38 cellular contexts compared by ENCODE assay signal in genomic region chr5:171764265-171764664, GRCh38. TPM values are rescaled to one million over a fixed set of nuclear protein-coding genes. Genes with fewer than 3 reads are reported as not detected.
"Had no signal": no experiment of that assay in that cellular context is flagged by ENCODE, and none has a peak within 500 bp of the region (broad histone marks: within the 10 kb centered on the region; RNA-seq: fewer than 3 reads in every experiment).

No MANE protein-coding gene starts in this region.

- H3K4me3 ChIP-seq: ascending aorta, cardiac muscle cell had no signal

- H3K36me3 ChIP-seq: ascending aorta, cardiac muscle cell had no signal

- H3K9me3 Mint-ChIP-seq: activated CD4-positive, alpha-beta T cell treated with anti-CD3 and anti-CD28 coated beads, Interleukin-2, amount 10 ng/mL, durations not matched to agents 24 days and 14 days; activated T-helper 17 cell treated with anti-CD3 and anti-CD28 coated beads, Interleukin-2, amount 50 U/mL, for 72 hours; central memory CD8-positive, alpha-beta T cell had no signal

- H3K27ac ChIP-seq: ascending aorta, cardiac muscle cell, VCaP had no signal

- H3K27me3 ChIP-seq: ascending aorta, cardiac muscle cell had no signal

- DNase-seq: activated B cell treated with CpG ODN at 0.5 μM for 24 hours; activated CD4-positive, alpha-beta memory T cell treated with anti-CD3 and anti-CD28 coated beads for 36 hours; activated CD4-positive, alpha-beta T cell treated with anti-CD3 and anti-CD28 coated beads for 4 hours; activated CD4-positive, alpha-beta T cell treated with anti-CD3 and anti-CD28 coated beads, Interleukin-2, amount 10 ng/mL, durations not matched to agents 24 days and 14 days; activated CD4-positive, alpha-beta T cell treated with anti-CD3 and anti-CD28 coated beads, Interleukin-2, amount 50 U/mL, for 1 hour; activated CD4-positive, alpha-beta T cell treated with anti-CD3 and anti-CD28 coated beads, Interleukin-2, amount 50 U/mL, for 4 hours; activated CD4-positive, CD25-positive, alpha-beta regulatory T cell treated with anti-CD3 and anti-CD28 coated beads, Interleukin-2, amount 50 U/mL, for 72 hours; activated CD8-positive, alpha-beta memory T cell treated with anti-CD3 and anti-CD28 coated beads, Interleukin-2, amount 50 U/mL, for 4 hours; activated CD8-positive, alpha-beta T cell treated with anti-CD3 and anti-CD28 coated beads for 36 hours; activated effector memory CD4-positive, alpha-beta T cell treated with anti-CD3 and anti-CD28 coated beads, Interleukin-2, amount 50 U/mL, for 16 hours; activated gamma-delta T cell treated with Interleukin-2 at 50 U/mL for 16 hours; activated naive CD4-positive, alpha-beta T cell; activated naive CD4-positive, alpha-beta T cell treated with anti-CD3 and anti-CD28 coated beads for 36 hours; activated naive CD4-positive, alpha-beta T cell treated with anti-CD3 and anti-CD28 coated beads, Interleukin-2, amount 50 U/mL, for 16 hours; activated naive CD8-positive, alpha-beta T cell treated with anti-CD3 and anti-CD28 coated beads for 36 hours; activated T-cell treated with anti-CD3 and anti-CD28 coated beads for 4 hours; activated T-cell treated with anti-CD3 and anti-CD28 coated beads, Interleukin-2, amount 50 U/mL, for 1 hour; activated T-cell treated with anti-CD3 and anti-CD28 coated beads, Interleukin-2, amount 50 U/mL, for 4 hours; activated T-cell treated with anti-CD3 and anti-CD28 coated beads, Interleukin-2, amount 50 U/mL, for 72 hours; amygdala; anterior cingulate cortex; caudate nucleus; cerebellar nuclear complex; T-helper 1 cell; T-helper 2 cell; T-helper 9 cell had no signal

- H3K36me3 Mint-ChIP-seq: activated CD4-positive, alpha-beta memory T cell treated with anti-CD3 and anti-CD28 coated beads for 36 hours; activated naive CD8-positive, alpha-beta T cell treated with anti-CD3 and anti-CD28 coated beads for 36 hours; brain had no signal

- ATAC-seq: activated CD8-positive, alpha-beta T cell treated with anti-CD3 and anti-CD28 coated beads for 36 hours; activated naive CD4-positive, alpha-beta T cell treated with anti-CD3 and anti-CD28 coated beads, Interleukin-2, amount 50 U/mL, for 72 hours; activated T-cell treated with anti-CD3 and anti-CD28 coated beads, Interleukin-2, amount 50 U/mL, for 4 hours; activated T-cell treated with anti-CD3 and anti-CD28 coated beads, Interleukin-2, amount 50 U/mL, for 72 hours; activated T-helper 17 cell treated with anti-CD3 and anti-CD28 coated beads, Interleukin-2, amount 50 U/mL, for 72 hours had no signal

- H3K27ac Mint-ChIP-seq: activated B cell treated with CpG ODN at 0.5 μM for 24 hours; activated CD4-positive, alpha-beta memory T cell treated with anti-CD3 and anti-CD28 coated beads for 36 hours; activated CD4-positive, alpha-beta T cell treated with anti-CD3 and anti-CD28 coated beads, Interleukin-2, amount 10 ng/mL, durations not matched to agents 24 days and 14 days; activated CD8-positive, alpha-beta T cell treated with anti-CD3 and anti-CD28 coated beads for 36 hours; activated naive CD4-positive, alpha-beta T cell treated with anti-CD3 and anti-CD28 coated beads for 36 hours; activated naive CD4-positive, alpha-beta T cell treated with anti-CD3 and anti-CD28 coated beads, Interleukin-2, amount 50 U/mL, for 72 hours; activated naive CD8-positive, alpha-beta T cell treated with anti-CD3 and anti-CD28 coated beads for 36 hours; activated T-cell treated with anti-CD3 and anti-CD28 coated beads, Interleukin-2, amount 50 U/mL, for 72 hours; activated T-helper 1 cell treated with anti-CD3 and anti-CD28 coated beads, Interleukin-12 subunit alpha, Interleukin-12 subunit beta, Interleukin-2, Interleukin-4 antibody, amounts not matched to agents 30 ng/mL and 10 ng/mL and 1 ng/mL, durations not matched to agents 14 hours and 24 hours and 36 hours; activated T-helper 17 cell treated with anti-CD3 and anti-CD28 coated beads, Interleukin-2, amount 50 U/mL, for 72 hours; brain; T-helper 1 cell treated with Interleukin-12 subunit alpha and Interleukin-12 subunit beta and Interleukin-4 antibody, amounts not matched to agents 30 μg/mL and 1 μg/mL, for 36 hours; T-helper 2 cell treated with Interferon-gamma antibody and Interleukin-4, amounts not matched to agents 5 μg/mL and 100 μg/mL, for 36 hours had no signal

- H3K4me3 Mint-ChIP-seq: activated B cell treated with CpG ODN at 0.5 μM for 24 hours; activated CD4-positive, alpha-beta memory T cell treated with anti-CD3 and anti-CD28 coated beads for 36 hours; activated CD4-positive, alpha-beta T cell treated with anti-CD3 and anti-CD28 coated beads, Interleukin-2, amount 10 ng/mL, durations not matched to agents 24 days and 14 days; activated CD8-positive, alpha-beta T cell treated with anti-CD3 and anti-CD28 coated beads for 36 hours; activated naive CD4-positive, alpha-beta T cell treated with anti-CD3 and anti-CD28 coated beads for 36 hours; activated naive CD8-positive, alpha-beta T cell treated with anti-CD3 and anti-CD28 coated beads for 36 hours; activated T-cell treated with anti-CD3 and anti-CD28 coated beads, Interleukin-2, amount 50 U/mL, for 4 hours; activated T-cell treated with anti-CD3 and anti-CD28 coated beads, Interleukin-2, amount 50 U/mL, for 72 hours; activated T-helper 1 cell treated with anti-CD3 and anti-CD28 coated beads, Interleukin-12 subunit alpha, Interleukin-12 subunit beta, Interleukin-2, Interleukin-4 antibody, amounts not matched to agents 30 ng/mL and 10 ng/mL and 1 ng/mL, durations not matched to agents 14 hours and 24 hours and 36 hours; activated T-helper 17 cell treated with anti-CD3 and anti-CD28 coated beads, Interleukin-2, amount 50 U/mL, for 72 hours; brain; central memory CD8-positive, alpha-beta T cell; T-helper 1 cell treated with Interleukin-12 subunit alpha and Interleukin-12 subunit beta and Interleukin-4 antibody, amounts not matched to agents 30 μg/mL and 1 μg/mL, for 36 hours; T-helper 2 cell treated with Interferon-gamma antibody and Interleukin-4, amounts not matched to agents 5 μg/mL and 100 μg/mL, for 36 hours had no signal

- H3K4me1 ChIP-seq: ascending aorta had no signal

- H3K4me1 Mint-ChIP-seq: activated B cell treated with CpG ODN at 0.5 μM for 24 hours; activated CD4-positive, alpha-beta T cell treated with anti-CD3 and anti-CD28 coated beads, Interleukin-2, amount 10 ng/mL, durations not matched to agents 24 days and 14 days; activated naive CD8-positive, alpha-beta T cell treated with anti-CD3 and anti-CD28 coated beads for 36 hours; activated T-helper 17 cell treated with anti-CD3 and anti-CD28 coated beads, Interleukin-2, amount 50 U/mL, for 72 hours; central memory CD8-positive, alpha-beta T cell had no signal

RNA-seq across cellular contexts. Expression of gene SMIM23, which starts 21.4 kb away (rescaled TPM):
- total RNA-seq: activated B cell treated with CpG ODN at 0.5 μM for 24 hours; activated CD4-positive, alpha-beta memory T cell treated with anti-CD3 and anti-CD28 coated beads for 36 hours; activated CD4-positive, alpha-beta T cell treated with anti-CD3 and anti-CD28 coated beads, Interleukin-2, amount 10 ng/mL, durations not matched to agents 24 days and 14 days; activated CD8-positive, alpha-beta memory T cell treated with anti-CD3 and anti-CD28 coated beads for 36 hours; activated CD8-positive, alpha-beta T cell treated with anti-CD3 and anti-CD28 coated beads for 36 hours; activated naive CD4-positive, alpha-beta T cell treated with anti-CD3 and anti-CD28 coated beads for 36 hours; activated naive CD4-positive, alpha-beta T cell treated with anti-CD3 and anti-CD28 coated beads, Interleukin-2, amount 50 U/mL, for 72 hours; activated naive CD8-positive, alpha-beta T cell treated with anti-CD3 and anti-CD28 coated beads for 36 hours; activated T-cell treated with anti-CD3 and anti-CD28 coated beads, Interleukin-2, amount 50 U/mL, for 4 hours; activated T-cell treated with anti-CD3 and anti-CD28 coated beads, Interleukin-2, amount 50 U/mL, for 72 hours; activated T-helper 1 cell treated with anti-CD3 and anti-CD28 coated beads, Interleukin-12 subunit alpha, Interleukin-12 subunit beta, Interleukin-2, Interleukin-4 antibody, amounts not matched to agents 30 ng/mL and 10 ng/mL and 1 ng/mL, durations not matched to agents 14 hours and 24 hours and 36 hours; activated T-helper 17 cell treated with anti-CD3 and anti-CD28 coated beads, Interleukin-2, amount 50 U/mL, for 72 hours; ascending aorta; bronchial epithelial cell; cardiac muscle cell had no signal
